Comparison of ENCODE assay signal across 29 cellular contexts in genomic region chr1:222325506-222325905, GRCh38.
"Had no signal": no experiment of that assay in that cellular context is flagged by ENCODE, and none has a peak within 500 bp of the region (broad histone marks: within the 10 kb centered on the region; RNA-seq: fewer than 3 reads in every experiment).

No MANE protein-coding gene starts in this region.

- H3K4me3 Mint-ChIP-seq: natural killer cell; nephron; neural progenitor cell; stimulated activated memory B cell treated with anti-CD40 and anti-IgM and Interleukin-4, amounts not matched to agents 10 μg/mL and 1 μg/mL and 100 μg/mL, for 72 hours; stimulated activated naive CD8-positive, alpha-beta T cell treated with anti-CD3 and anti-CD28 coated beads, Interleukin-15, amount 100 ng/mL, for 72 hours; type B pancreatic cell had no signal

- H3K27ac ChIP-seq: neural progenitor cell, ovary, parathyroid adenoma, psoas muscle, right lobe of liver, sigmoid colon, suprapubic skin, testis, tibial artery, upper lobe of right lung, uterus had no signal

- H3K9me3 Mint-ChIP-seq: natural killer cell, nephron, neural progenitor cell, type B pancreatic cell had no signal

- H3K36me3 ChIP-seq: neural progenitor cell, ovary, right lobe of liver, sigmoid colon, suprapubic skin, tibial artery, transverse colon, upper lobe of right lung, uterus had no signal

- DNase-seq: natural killer cell; occipital lobe; ovary; posterior cingulate gyrus; psoas muscle; right cardiac atrium; right lobe of liver; sigmoid colon; small intestine; stimulated activated CD4-positive, alpha-beta T cell treated with anti-CD3 and anti-CD28 coated beads, Interleukin-1b, Interleukin-23, amount 100 ng/mL, for 48 hours; stimulated activated CD4-positive, alpha-beta T cell treated with anti-CD3 and anti-CD28 coated beads, Interleukin-4, amount 100 ng/mL, for 1 hour; stimulated activated CD4-positive, alpha-beta T cell treated with anti-CD3 and anti-CD28 coated beads, Interleukin-4, amount 100 ng/mL, for 4 hours; stimulated activated CD8-positive, alpha-beta memory T cell treated with anti-CD3 and anti-CD28 coated beads, Interleukin-4, amount 100 ng/mL, for 48 hours; stimulated activated naive CD4-positive, alpha-beta T cell; stimulated activated naive CD8-positive, alpha-beta T cell treated with anti-CD3 and anti-CD28 coated beads, Interleukin-15, amount 100 ng/mL, for 72 hours; stimulated activated naive CD8-positive, alpha-beta T cell treated with anti-CD3 and anti-CD28 coated beads, Interleukin-15, Interleukin-2, amounts not matched to agents 100 U/mL and 50 U/mL, for 24 hours; substantia nigra; testis; tibial artery; transverse colon; upper lobe of right lung; uterus had no signal

- H3K27me3 Mint-ChIP-seq: progenitor cell of endocrine pancreas; stimulated activated naive CD8-positive, alpha-beta T cell treated with anti-CD3 and anti-CD28 coated beads, Interleukin-15, amount 100 ng/mL, for 72 hours had no signal

- H3K4me1 Mint-ChIP-seq: natural killer cell; nephron; neural progenitor cell; stimulated activated memory B cell treated with anti-CD40 and anti-IgM and Interleukin-4, amounts not matched to agents 10 μg/mL and 1 μg/mL and 100 μg/mL, for 72 hours; stimulated activated naive CD8-positive, alpha-beta T cell treated with anti-CD3 and anti-CD28 coated beads, Interleukin-15, amount 100 ng/mL, for 72 hours had no signal

- ATAC-seq: natural killer cell; psoas muscle; right cardiac atrium; right lobe of liver; stimulated activated naive CD8-positive, alpha-beta T cell treated with anti-CD3 and anti-CD28 coated beads, Interleukin-15, amount 100 ng/mL, for 72 hours; stimulated activated naive CD8-positive, alpha-beta T cell treated with anti-CD3 and anti-CD28 coated beads, Interleukin-15, Interleukin-2, amounts not matched to agents 100 U/mL and 50 U/mL, for 24 hours; upper lobe of right lung had no signal

- H3K9me3 ChIP-seq: ovary, psoas muscle, right lobe of liver, sigmoid colon, suprapubic skin, testis, tibial artery, transverse colon, upper lobe of right lung, uterus had no signal

- H3K36me3 Mint-ChIP-seq: natural killer cell; neural progenitor cell; stimulated activated memory B cell treated with anti-CD40 and anti-IgM and Interleukin-4, amounts not matched to agents 10 μg/mL and 1 μg/mL and 100 μg/mL, for 72 hours; type B pancreatic cell had no signal

- H3K27ac Mint-ChIP-seq: natural killer cell; nephron; neural progenitor cell; progenitor cell of endocrine pancreas; stimulated activated memory B cell treated with anti-CD40 and anti-IgM and Interleukin-4, amounts not matched to agents 10 μg/mL and 1 μg/mL and 100 μg/mL, for 72 hours; stimulated activated naive CD8-positive, alpha-beta T cell treated with anti-CD3 and anti-CD28 coated beads, Interleukin-15, amount 100 ng/mL, for 72 hours; type B pancreatic cell had no signal

- FAIRE-seq: small intestine had no signal
